25 cellular contexts compared by ENCODE assay signal in genomic region chr6:134503542-134504281, GRCh38.
DNase-seq lines count a peak whose midpoint lies in the region; ATAC-seq, FAIRE-seq and TF ChIP-seq lines count a peak whose summit lies in the region.
"Had no signal": no experiment of that assay in that cellular context is flagged by ENCODE, and none has a peak within 500 bp of the region (broad histone marks: within the 10 kb centered on the region; RNA-seq: fewer than 3 reads in every experiment).

No MANE protein-coding gene starts in this region.

- no peaks in the 10 kb centered on the region for H3K9me3 Mint-ChIP-seq in stimulated activated effector memory CD8-positive, alpha-beta T cell treated with anti-CD3 and anti-CD28 coated beads, Interleukin-12 subunit alpha, Interleukin-12 subunit beta, amount 100 ng/mL, for 72 hours
- H3K9me3 Mint-ChIP-seq: activated B cell treated with CpG ODN at 0.5 μM for 24 hours; activated CD8-positive, alpha-beta T cell treated with anti-CD3 and anti-CD28 coated beads for 36 hours; activated naive CD4-positive, alpha-beta T cell treated with anti-CD3 and anti-CD28 coated beads, Interleukin-2, amount 10 ng/mL, durations not matched to agents 7 days and 5 days; activated T-cell treated with anti-CD3 and anti-CD28 coated beads, Interleukin-2, amount 50 U/mL, for 4 hours; endodermal cell; H9; neural crest cell had no signal

- H3K4me3 Mint-ChIP-seq in stimulated activated effector memory CD8-positive, alpha-beta T cell treated with anti-CD3 and anti-CD28 coated beads, Interleukin-12 subunit alpha, Interleukin-12 subunit beta, amount 100 ng/mL, for 72 hours, result no peak overlapping the region
- H3K4me3 Mint-ChIP-seq: activated B cell treated with CpG ODN at 0.5 μM for 24 hours; activated CD8-positive, alpha-beta T cell treated with anti-CD3 and anti-CD28 coated beads for 36 hours; activated naive CD4-positive, alpha-beta T cell treated with anti-CD3 and anti-CD28 coated beads, Interleukin-2, amount 10 ng/mL, durations not matched to agents 7 days and 5 days; activated T-cell treated with anti-CD3 and anti-CD28 coated beads, Interleukin-2, amount 50 U/mL, for 4 hours; endodermal cell; H9; neural crest cell had no signal

- no peaks in the 10 kb centered on the region for H3K79me2 ChIP-seq in keratinocyte (ENCODE audit: control insufficient read depth, insufficient read depth, low read length)

- H3K27me3 ChIP-seq in breast epithelium, result no peaks in the 10 kb centered on the region
- no peaks in the 10 kb centered on the region for H3K27me3 ChIP-seq in keratinocyte (ENCODE audit: control insufficient read depth, extremely low read depth, insufficient read depth, low read length)
- no peaks in the 10 kb centered on the region for H3K27me3 ChIP-seq in vagina
- H3K27me3 ChIP-seq: gastrocnemius medialis, left lung, SJSA1, testis had no signal

- H4K20me1 ChIP-seq in keratinocyte (ENCODE audit: control insufficient read depth, extremely low read depth, insufficient read depth, low read length), result no peaks in the 10 kb centered on the region

- no peaks in the 10 kb centered on the region for H3K4me1 Mint-ChIP-seq in stimulated activated effector memory CD8-positive, alpha-beta T cell treated with anti-CD3 and anti-CD28 coated beads, Interleukin-12 subunit alpha, Interleukin-12 subunit beta, amount 100 ng/mL, for 72 hours
- H3K4me1 Mint-ChIP-seq: activated B cell treated with CpG ODN at 0.5 μM for 24 hours, neural crest cell had no signal

- H3K9me3 ChIP-seq in breast epithelium (no peaks in the 10 kb centered on the region), keratinocyte (ENCODE audit: control insufficient read depth, low read depth, low read length) (no peaks in the 10 kb centered on the region), vagina (no peaks in the 10 kb centered on the region)
- H3K9me3 ChIP-seq: gastrocnemius medialis, left lung, SJSA1, testis had no signal

- H3K4me3 ChIP-seq in breast epithelium (peak overlapping the region in 1 of 3 donors; percentile 6), keratinocyte (ENCODE audit: control insufficient read depth in 2 of 3, extremely low read depth in 1 of 3, insufficient read depth in 2 of 3, low read depth in 1 of 3, low read length in 3 of 3) (no peak overlapping the region), vagina (no peak overlapping the region)
- H3K4me3 ChIP-seq: gastrocnemius medialis, left lung, PC-9, SJSA1, testis had no signal

- peak; percentile 16 for DNase-seq in GM03348 (ENCODE audit: low spot score)
- DNase-seq in breast epithelium (ENCODE audit: low spot score in 2 of 2), result peak in 1 of 2 donors; percentile 46
- no peak for DNase-seq in keratinocyte (ENCODE audit: low read depth, low spot score)
- no peak for DNase-seq in vagina (ENCODE audit: extremely low spot score in 2 of 2)
- no peak for DNase-seq in GM12892 (ENCODE audit: insufficient read length)
- no peak for DNase-seq in stimulated activated effector memory CD8-positive, alpha-beta T cell treated with anti-CD3 and anti-CD28 coated beads, Interleukin-12 subunit alpha, Interleukin-12 subunit beta, amount 100 ng/mL, for 72 hours (ENCODE audit: low spot score in 2 of 2)
- no peak for DNase-seq in midbrain (lab: John Stamatoyannopoulos, UW)
- DNase-seq: activated B cell treated with CpG ODN at 0.5 μM for 24 hours; activated CD8-positive, alpha-beta T cell treated with anti-CD3 and anti-CD28 coated beads for 36 hours; activated naive CD4-positive, alpha-beta T cell treated with anti-CD3 and anti-CD28 coated beads, Interleukin-2, amount 10 ng/mL, durations not matched to agents 7 days and 5 days; activated T-cell treated with anti-CD3 and anti-CD28 coated beads, Interleukin-2, amount 50 U/mL, for 4 hours; AML-193; COR-L47; endodermal cell; gastrocnemius medialis; H9; left lung; NCI-H1694; NCI-H774; PC-9; stimulated activated CD8-positive, alpha-beta memory T cell treated with anti-CD3 and anti-CD28 coated beads, Interleukin-4, amount 100 ng/mL, for 48 hours; testis had no signal

- H3K36me3 Mint-ChIP-seq in stimulated activated effector memory CD8-positive, alpha-beta T cell treated with anti-CD3 and anti-CD28 coated beads, Interleukin-12 subunit alpha, Interleukin-12 subunit beta, amount 100 ng/mL, for 72 hours, result no peaks in the 10 kb centered on the region
- H3K36me3 Mint-ChIP-seq: activated naive CD4-positive, alpha-beta T cell treated with anti-CD3 and anti-CD28 coated beads, Interleukin-2, amount 10 ng/mL, durations not matched to agents 7 days and 5 days had no signal

- peak overlapping the region; percentile 83 for H2AFZ ChIP-seq in keratinocyte (ENCODE audit: control insufficient read depth, low read length)
- H2AFZ ChIP-seq: PC-9 had no signal

- FAIRE-seq in keratinocyte (lab: Jason Lieb, UNC) (peak; percentile 86), GM12892 (lab: Jason Lieb, UNC) (no peak)
- FAIRE-seq: GM19239 had no signal

- H3K36me3 ChIP-seq in breast epithelium, result no peaks in the 10 kb centered on the region
- no peaks in the 10 kb centered on the region for H3K36me3 ChIP-seq in keratinocyte (ENCODE audit: control insufficient read depth in 2 of 2, extremely low read depth in 1 of 2, insufficient read depth in 2 of 2, low read length in 2 of 2)
- no peaks in the 10 kb centered on the region for H3K36me3 ChIP-seq in vagina
- H3K36me3 ChIP-seq: gastrocnemius medialis, left lung, SJSA1 had no signal

- dilution Hi-C loops in keratinocyte (cut with MboI; ENCODE audit: extremely low pct_ligation_motif_present, low sequenced_read_pairs), result no loop called here

- H3K27ac Mint-ChIP-seq in stimulated activated effector memory CD8-positive, alpha-beta T cell treated with anti-CD3 and anti-CD28 coated beads, Interleukin-12 subunit alpha, Interleukin-12 subunit beta, amount 100 ng/mL, for 72 hours, result no peak overlapping the region
- H3K27ac Mint-ChIP-seq: activated B cell treated with CpG ODN at 0.5 μM for 24 hours; activated CD8-positive, alpha-beta T cell treated with anti-CD3 and anti-CD28 coated beads for 36 hours; endodermal cell; H9 had no signal

- no peak for TF ChIP-seq CTCF in breast epithelium (IDR thresholded peaks at IDR 0.05)
- no peak for TF ChIP-seq CTCF in keratinocyte (optimal IDR thresholded peaks at IDR 0.05 in 1 of 3, IDR thresholded peaks at IDR 0.05 in 1 of 3, conservative IDR thresholded peaks at IDR 0.05 in 1 of 3; ENCODE audit: extremely low read depth in 1 of 3, insufficient read depth in 2 of 3, low read length in 3 of 3)
- no peak for TF ChIP-seq CTCF in vagina (IDR thresholded peaks at IDR 0.05)

- H3K4me1 ChIP-seq in breast epithelium (no peaks in the 10 kb centered on the region), keratinocyte (ENCODE audit: control insufficient read depth, extremely low read depth, insufficient read depth, low read length) (peaks cover 25% of the 10 kb centered on the region), vagina (no peaks in the 10 kb centered on the region)
- H3K4me1 ChIP-seq: left lung, SJSA1, testis had no signal

- TF ChIP-seq POLR2A in breast epithelium (IDR thresholded peaks at IDR 0.05) (no peak), vagina (IDR thresholded peaks at IDR 0.05) (no peak), GM12892 (IDR thresholded peaks at IDR 0.05; ENCODE audit: low read depth, low read length) (no peak)

- H3K4me2 ChIP-seq in keratinocyte (ENCODE audit: control insufficient read depth, extremely low read depth, insufficient read depth, low read depth, low read length), result peak overlapping the region; percentile 55
- H3K4me2 ChIP-seq: PC-9 had no signal

- ATAC-seq in stimulated activated effector memory CD8-positive, alpha-beta T cell treated with anti-CD3 and anti-CD28 coated beads, Interleukin-12 subunit alpha, Interleukin-12 subunit beta, amount 100 ng/mL, for 72 hours, result no peak
- ATAC-seq: activated CD8-positive, alpha-beta T cell treated with anti-CD3 and anti-CD28 coated beads for 36 hours; activated T-cell treated with anti-CD3 and anti-CD28 coated beads, Interleukin-2, amount 50 U/mL, for 4 hours; gastrocnemius medialis; left lung had no signal

- H3K27ac ChIP-seq in breast epithelium, result peak overlapping the region; percentile 71 to 85
- H3K27ac ChIP-seq in keratinocyte (ENCODE audit: control insufficient read depth, insufficient read depth, low read length), result peak overlapping the region; percentile 87
- H3K27ac ChIP-seq in vagina, result peak overlapping the region; percentile 53
- H3K27ac ChIP-seq: left lung, PC-9, SJSA1, testis had no signal

- no peaks in the 10 kb centered on the region for H3K9me1 ChIP-seq in keratinocyte (ENCODE audit: control insufficient read depth, extremely low read depth, insufficient read depth, low read length)

- H3K9ac ChIP-seq in keratinocyte (ENCODE audit: control insufficient read depth, extremely low read depth, insufficient read depth, low read length), result peak overlapping the region; percentile 46

- intact Hi-C loops in breast epithelium (cut with DNase I; ENCODE audit: low total_unique reads), result no loop called here
- intact Hi-C loops in vagina (cut with DNase I), result no loop called here
